In genomic region chr1:198122693-198123092, GRCh38 we compare ENCODE assay signal across 19 cellular contexts. TPM values are rescaled to one million over a fixed set of nuclear protein-coding genes. Genes with fewer than 3 reads are reported as not detected.
DNase-seq lines count a peak whose midpoint lies in the region; ATAC-seq and TF ChIP-seq lines count a peak whose summit lies in the region.
"Had no signal": no experiment of that assay in that cellular context is flagged by ENCODE, and none has a peak within 500 bp of the region (broad histone marks: within the 10 kb centered on the region; RNA-seq: fewer than 3 reads in every experiment).

No MANE protein-coding gene starts in this region.

- H3K4me3 ChIP-seq in PC-3 (ENCODE audit: low read length) = no peak overlapping the region
- H3K4me3 ChIP-seq in cardiac fibroblast (replicated peaks in 1 of 2; ENCODE audit: low read depth in 2 of 2, low read length in 2 of 2) = no peak overlapping the region
- H3K4me3 ChIP-seq: dorsolateral prefrontal cortex, hepatocyte, SK-N-MC had no signal

- CTCF ChIA-PET in PC-3 (lab: Charles Lee) = no interaction called here

- H3K27me3 Mint-ChIP-seq in mesothelial cell of epicardium (ENCODE audit: low read depth) = no peaks in the 10 kb centered on the region
- H3K27me3 Mint-ChIP-seq: stimulated activated naive CD8-positive, alpha-beta T cell treated with anti-CD3 and anti-CD28 coated beads, Interleukin-15, amount 100 ng/mL, for 72 hours had no signal

- peak; percentile 31 for DNase-seq in Daoy (ENCODE audit: low read depth)
- no peak for DNase-seq in PC-3
- DNase-seq in cardiac fibroblast (ENCODE audit: low read depth in 2 of 2) = peak; percentile 36 to 53
- no peak for DNase-seq in mesothelial cell of epicardium (ENCODE audit: low spot score in 2 of 2, unreplicated experiment in 2 of 2)
- no peak for DNase-seq in activated T-cell treated with anti-CD3 and anti-CD28 coated beads, Interleukin-2, amount 50 U/mL, for 48 hours
- DNase-seq in NCI-H510A treated with DMSO at 0.1 percent for 48 hours (lab: John Stamatoyannopoulos, UW) = no peak
- no peak for DNase-seq in OCI-M2 (lab: John Stamatoyannopoulos, UW; ENCODE audit: unreplicated experiment)
- DNase-seq: activated CD4-positive, alpha-beta T cell treated with anti-CD3 and anti-CD28 coated beads, Interleukin-2, amount 50 U/mL, for 48 hours; activated naive CD4-positive, alpha-beta T cell treated with anti-CD3 and anti-CD28 coated beads, Interleukin-2, amount 10 ng/mL, durations not matched to agents 7 days and 5 days; CD8-positive, alpha-beta memory T cell; dorsolateral prefrontal cortex; retina; stimulated activated naive CD8-positive, alpha-beta T cell treated with anti-CD3 and anti-CD28 coated beads, Interleukin-15, amount 100 ng/mL, for 72 hours had no signal

- peaks cover 31% of the 10 kb centered on the region for H3K4me1 Mint-ChIP-seq in mesothelial cell of epicardium
- H3K4me1 Mint-ChIP-seq: activated naive CD4-positive, alpha-beta T cell treated with anti-CD3 and anti-CD28 coated beads, Interleukin-2, amount 10 ng/mL, durations not matched to agents 7 days and 5 days; brain; CD8-positive, alpha-beta memory T cell had no signal

- peak overlapping the region; percentile 25; the same call in 1 of the 2 replicates for H3K27ac ChIP-seq in PC-3 (ENCODE audit: low read length)
- H3K27ac ChIP-seq: dorsolateral prefrontal cortex, hepatocyte, SK-N-MC had no signal

- H3F3A ChIP-seq in PC-3 (ENCODE audit: low read length, unreplicated experiment) = peaks cover 3% of the 10 kb centered on the region

- no peaks in the 10 kb centered on the region for H3K9me3 ChIP-seq in PC-3 (ENCODE audit: low read length)

- H3K4me1 ChIP-seq in PC-3 (ENCODE audit: insufficient read depth, low read length) = peaks cover 47% of the 10 kb centered on the region

- intact Hi-C loops in PC-3 (cut with micrococcal nuclease) = no loop called here

- TF ChIP-seq CTCF in PC-3 (conservative IDR thresholded peaks at IDR 0.05; ENCODE audit: low read depth, low read length) (no peak), cardiac fibroblast (IDR thresholded peaks at IDR 0.05; ENCODE audit: low read depth, low read length) (no peak), mesothelial cell of epicardium (IDR thresholded peaks at IDR 0.05; ENCODE audit: unreplicated experiment) (no peak)

- peak overlapping the region; percentile 68; the same call in 1 of the 2 replicates for H2AFZ ChIP-seq in PC-3 (ENCODE audit: low read length)

- H3K27me3 ChIP-seq in PC-3 (ENCODE audit: low read length) = no peaks in the 10 kb centered on the region
- H3K27me3 ChIP-seq: hepatocyte had no signal

- no peak overlapping the region for H3K9ac ChIP-seq in PC-3 (ENCODE audit: low read length)

- H3K27ac Mint-ChIP-seq in mesothelial cell of epicardium = peak overlapping the region; percentile 88
- H3K27ac Mint-ChIP-seq: activated naive CD4-positive, alpha-beta T cell treated with anti-CD3 and anti-CD28 coated beads, Interleukin-2, amount 10 ng/mL, durations not matched to agents 7 days and 5 days; brain; CD8-positive, alpha-beta memory T cell; stimulated activated naive CD8-positive, alpha-beta T cell treated with anti-CD3 and anti-CD28 coated beads, Interleukin-15, amount 100 ng/mL, for 72 hours had no signal

- no TSS peak for BruUV-seq in PC-3 (replicated peaks; lab: Mats Ljungman, UMichigan)

- no peak overlapping the region for H3K4me3 Mint-ChIP-seq in mesothelial cell of epicardium
- H3K4me3 Mint-ChIP-seq: activated naive CD4-positive, alpha-beta T cell treated with anti-CD3 and anti-CD28 coated beads, Interleukin-2, amount 10 ng/mL, durations not matched to agents 7 days and 5 days; brain; CD8-positive, alpha-beta memory T cell; stimulated activated naive CD8-positive, alpha-beta T cell treated with anti-CD3 and anti-CD28 coated beads, Interleukin-15, amount 100 ng/mL, for 72 hours had no signal

- peak overlapping the region; percentile 73 for H3K4me2 ChIP-seq in PC-3 (ENCODE audit: low read length)
- H3K4me2 ChIP-seq: hepatocyte had no signal

- ATAC-seq in PC-3 (no peak), GM18867 (IDR thresholded peaks at IDR 0.05; ENCODE audit: unreplicated experiment) (no peak)
- ATAC-seq: HepG2; Panc1; stimulated activated naive CD8-positive, alpha-beta T cell treated with anti-CD3 and anti-CD28 coated beads, Interleukin-15, amount 100 ng/mL, for 72 hours had no signal

- POLR2A ChIA-PET in PC-3 (lab: Charles Lee; ENCODE audit: unreplicated experiment) = no interaction called here

- no peaks in the 10 kb centered on the region for H3K9me2 ChIP-seq in PC-3 (replicated peaks; ENCODE audit: low read length)

- no peaks in the 10 kb centered on the region for H3K9me3 Mint-ChIP-seq in mesothelial cell of epicardium
- H3K9me3 Mint-ChIP-seq: activated naive CD4-positive, alpha-beta T cell treated with anti-CD3 and anti-CD28 coated beads, Interleukin-2, amount 10 ng/mL, durations not matched to agents 7 days and 5 days; brain; stimulated activated naive CD8-positive, alpha-beta T cell treated with anti-CD3 and anti-CD28 coated beads, Interleukin-15, amount 100 ng/mL, for 72 hours had no signal

- H4K20me1 ChIP-seq in PC-3 (ENCODE audit: low read length) = no peaks in the 10 kb centered on the region

- H3K36me3 ChIP-seq in PC-3 (ENCODE audit: low read depth, low read length) = no peaks in the 10 kb centered on the region

- H3K79me2 ChIP-seq in PC-3 (ENCODE audit: low read length) = no peaks in the 10 kb centered on the region
- H3K79me2 ChIP-seq: hepatocyte had no signal

- no peaks in the 10 kb centered on the region for H3K36me3 Mint-ChIP-seq in mesothelial cell of epicardium
- H3K36me3 Mint-ChIP-seq: activated naive CD4-positive, alpha-beta T cell treated with anti-CD3 and anti-CD28 coated beads, Interleukin-2, amount 10 ng/mL, durations not matched to agents 7 days and 5 days; brain had no signal

RNA-seq across cellular contexts. Expression of gene NEK7, which starts 34.1 kb away (rescaled TPM):
- 46.1 and 59.3 TPM in 2 replicates for total RNA-seq in Daoy (2014; rRNA removed; shearing (Covaris generic))
- total RNA-seq in PC-3 (2014; rRNA removed) (23.2 and 25.2 TPM in 2 replicates), mesothelial cell of epicardium (58.3 to 63.2 TPM (median 61.6 TPM) in 3 replicates)

Comparison
In these comparisons a context has a peak if more than half of its experiments do, and no peak if none do; other contexts are left out.
1. DNase-seq: peak in Daoy (single experiment) and cardiac fibroblast (2 of 2); none in PC-3 (single experiment), mesothelial cell of epicardium (0 of 2), activated T-cell treated with anti-CD3 and anti-CD28 coated beads, Interleukin-2, amount 50 U/mL, for 48 hours (0 of 2), NCI-H510A treated with DMSO at 0.1 percent for 48 hours (single experiment) and OCI-M2 (single experiment).